ENCODE assay signal across 1 cellular context in genomic region chr1:50419192-50419906, GRCh38.
TF ChIP-seq lines count a peak whose summit lies in the region.

No MANE protein-coding gene starts in this region.

TF ChIP-seq in HepG2, 621 proteins besides CTCF, POLR2A, EP300 and RAD21 (continued from another document):
- 0 out of 2 replicates have a peak, but pooled peaks have one; percentile 19 for TF ChIP-seq ZNF512B (CRISPR knock-in tag; IDR thresholded peaks at IDR 0.05; ENCODE audit: borderline replicate concordance)
- peak; percentile 55; the same call in 1 of the 2 replicates for TF ChIP-seq ZBTB33 (CRISPR knock-in tag; IDR thresholded peaks at IDR 0.05)
